ENCODE assay signal across 17 cellular contexts in genomic region chr15:88833196-88833595, GRCh38. TPM values are rescaled to one million over a fixed set of nuclear protein-coding genes. Genes with fewer than 3 reads are reported as not detected.
"Had no signal": no experiment of that assay in that cellular context is flagged by ENCODE, and none has a peak within 500 bp of the region (broad histone marks: within the 10 kb centered on the region; RNA-seq: fewer than 3 reads in every experiment).

No MANE protein-coding gene starts in this region.

- ATAC-seq: activated T-helper 17 cell treated with anti-CD3 and anti-CD28 coated beads, Interleukin-2, amount 50 U/mL, for 72 hours; effector memory CD8-positive, alpha-beta T cell; stimulated activated memory B cell treated with anti-CD40 and anti-IgM and Interleukin-4, amounts not matched to agents 10 μg/mL and 1 μg/mL and 100 μg/mL, for 72 hours had no signal

- H3K27me3 Mint-ChIP-seq: activated CD4-positive, alpha-beta T cell treated with anti-CD3 and anti-CD28 coated beads, Interleukin-2, amount 10 ng/mL, durations not matched to agents 7 days and 5 days; stimulated activated memory B cell treated with anti-CD40 and anti-IgM and Interleukin-4, amounts not matched to agents 10 μg/mL and 1 μg/mL and 100 μg/mL, for 72 hours had no signal

- H3K4me1 Mint-ChIP-seq: activated CD4-positive, alpha-beta T cell treated with anti-CD3 and anti-CD28 coated beads, Interleukin-2, amount 10 ng/mL, durations not matched to agents 7 days and 5 days; activated T-helper 17 cell treated with anti-CD3 and anti-CD28 coated beads, Interleukin-2, amount 50 U/mL, for 72 hours; immature natural killer cell had no signal

- DNase-seq: activated CD4-positive, alpha-beta T cell treated with anti-CD3 and anti-CD28 coated beads, Interleukin-2, amount 10 ng/mL, durations not matched to agents 7 days and 5 days; activated naive CD4-positive, alpha-beta T cell treated with anti-CD3 and anti-CD28 coated beads for 36 hours; adrenal gland; brain microvascular endothelial cell; cerebellar nuclear complex; dermis blood vessel endothelial cell; effector memory CD8-positive, alpha-beta T cell; immature natural killer cell; retina; stimulated activated CD4-positive, alpha-beta T cell treated with anti-CD3 and anti-CD28 coated beads, Interleukin-2, amount 100 ng/mL, for 48 hours; upper lobe of left lung had no signal

- H3K27ac ChIP-seq: adrenal gland, brain microvascular endothelial cell, epithelial cell of prostate, neural progenitor cell, upper lobe of left lung had no signal

- H3K27ac Mint-ChIP-seq: activated CD4-positive, alpha-beta T cell treated with anti-CD3 and anti-CD28 coated beads, Interleukin-2, amount 10 ng/mL, durations not matched to agents 7 days and 5 days; activated naive CD4-positive, alpha-beta T cell treated with anti-CD3 and anti-CD28 coated beads for 36 hours; effector memory CD8-positive, alpha-beta T cell; immature natural killer cell; neural progenitor cell; stimulated activated memory B cell treated with anti-CD40 and anti-IgM and Interleukin-4, amounts not matched to agents 10 μg/mL and 1 μg/mL and 100 μg/mL, for 72 hours; T-helper 2 cell treated with Interferon-gamma antibody and Interleukin-4, amounts not matched to agents 5 μg/mL and 100 μg/mL, for 36 hours had no signal

- H3K36me3 ChIP-seq: adrenal gland, brain microvascular endothelial cell, neural progenitor cell, upper lobe of left lung had no signal

- H3K27me3 ChIP-seq: adrenal gland, brain microvascular endothelial cell, neural progenitor cell, upper lobe of left lung had no signal

- H3K4me3 Mint-ChIP-seq: activated CD4-positive, alpha-beta T cell treated with anti-CD3 and anti-CD28 coated beads, Interleukin-2, amount 10 ng/mL, durations not matched to agents 7 days and 5 days; activated naive CD4-positive, alpha-beta T cell treated with anti-CD3 and anti-CD28 coated beads for 36 hours; activated T-helper 17 cell treated with anti-CD3 and anti-CD28 coated beads, Interleukin-2, amount 50 U/mL, for 72 hours; effector memory CD8-positive, alpha-beta T cell; immature natural killer cell; neural progenitor cell; stimulated activated memory B cell treated with anti-CD40 and anti-IgM and Interleukin-4, amounts not matched to agents 10 μg/mL and 1 μg/mL and 100 μg/mL, for 72 hours; T-helper 2 cell treated with Interferon-gamma antibody and Interleukin-4, amounts not matched to agents 5 μg/mL and 100 μg/mL, for 36 hours had no signal

- H3K9me3 Mint-ChIP-seq: activated CD4-positive, alpha-beta T cell treated with anti-CD3 and anti-CD28 coated beads, Interleukin-2, amount 10 ng/mL, durations not matched to agents 7 days and 5 days; activated naive CD4-positive, alpha-beta T cell treated with anti-CD3 and anti-CD28 coated beads for 36 hours; activated T-helper 17 cell treated with anti-CD3 and anti-CD28 coated beads, Interleukin-2, amount 50 U/mL, for 72 hours; effector memory CD8-positive, alpha-beta T cell; immature natural killer cell; neural progenitor cell; stimulated activated memory B cell treated with anti-CD40 and anti-IgM and Interleukin-4, amounts not matched to agents 10 μg/mL and 1 μg/mL and 100 μg/mL, for 72 hours; T-helper 2 cell treated with Interferon-gamma antibody and Interleukin-4, amounts not matched to agents 5 μg/mL and 100 μg/mL, for 36 hours had no signal

- H3K4me1 ChIP-seq: adrenal gland, neural progenitor cell, upper lobe of left lung had no signal

- H3K36me3 Mint-ChIP-seq: immature natural killer cell; neural progenitor cell; stimulated activated memory B cell treated with anti-CD40 and anti-IgM and Interleukin-4, amounts not matched to agents 10 μg/mL and 1 μg/mL and 100 μg/mL, for 72 hours had no signal

- H3K4me3 ChIP-seq: adrenal gland, neural progenitor cell, upper lobe of left lung had no signal

- H3K9me3 ChIP-seq: adrenal gland, upper lobe of left lung had no signal

RNA-seq across cellular contexts. Expression of gene ACAN, which starts 30.0 kb away (rescaled TPM):
- total RNA-seq: activated CD4-positive, alpha-beta T cell treated with anti-CD3 and anti-CD28 coated beads, Interleukin-2, amount 10 ng/mL, durations not matched to agents 7 days and 5 days; activated naive CD4-positive, alpha-beta T cell treated with anti-CD3 and anti-CD28 coated beads for 36 hours; activated T-helper 17 cell treated with anti-CD3 and anti-CD28 coated beads, Interleukin-2, amount 50 U/mL, for 72 hours; subcutaneous adipose tissue had no signal
- polyA plus RNA-seq: immature natural killer cell had no signal
